ENCODE assay signal across 31 cellular contexts in genomic region chr20:2757969-2758368, GRCh38. TPM values are rescaled to one million over a fixed set of nuclear protein-coding genes. Genes with fewer than 3 reads are reported as not detected.
"Had no signal": no experiment of that assay in that cellular context is flagged by ENCODE, and none has a peak within 500 bp of the region (broad histone marks: within the 10 kb centered on the region; RNA-seq: fewer than 3 reads in every experiment).

No MANE protein-coding gene starts in this region.

- H3K9me3 ChIP-seq: gastrocnemius medialis, mucosa of descending colon, neutrophil, right lobe of liver, suprapubic skin, transverse colon, upper lobe of right lung, uterus had no signal

- H3K27ac ChIP-seq: dorsolateral prefrontal cortex, gastrocnemius medialis, neutrophil, parathyroid adenoma, right lobe of liver, suprapubic skin, transverse colon, upper lobe of right lung, uterus had no signal

- FAIRE-seq: kidney had no signal

- H3K4me1 ChIP-seq: parathyroid adenoma had no signal

- H3K27me3 ChIP-seq: right lobe of liver, upper lobe of right lung, uterus had no signal

- H2AFZ ChIP-seq: parathyroid adenoma had no signal

- H3K79me2 ChIP-seq: parathyroid adenoma had no signal

- H3K4me3 ChIP-seq: dorsolateral prefrontal cortex, gastrocnemius medialis, lung, mucosa of descending colon, right lobe of liver, smooth muscle cell, suprapubic skin, transverse colon, upper lobe of right lung, uterus had no signal

- H3K9ac ChIP-seq: parathyroid adenoma had no signal

- ATAC-seq: gastrocnemius medialis; left lobe of liver; mucosa of descending colon; natural killer cell treated with Interleukin-12 subunit alpha and Interleukin-12 subunit beta and Interleukin-15 and Interleukin-18, amount 100 ng/mL, for 72 hours; right lobe of liver; stimulated activated naive CD8-positive, alpha-beta T cell treated with anti-CD3 and anti-CD28 coated beads, Interleukin-15, amount 100 ng/mL, for 72 hours; upper lobe of right lung had no signal

- H3K36me3 ChIP-seq: gastrocnemius medialis, neutrophil, right lobe of liver, suprapubic skin, transverse colon, upper lobe of right lung, uterus had no signal

- DNase-seq: dorsolateral prefrontal cortex; effector CD4-positive, alpha-beta T cell; foreskin fibroblast; gastrocnemius medialis; kidney; mesenchymal stem cell; mucosa of descending colon; naive B cell; stimulated activated CD4-positive, alpha-beta T cell treated with anti-CD3 and anti-CD28 coated beads, Interleukin-12 subunit alpha, Interleukin-12 subunit beta, amount 100 ng/mL, for 4 hours; stimulated activated CD4-positive, alpha-beta T cell treated with anti-CD3 and anti-CD28 coated beads, Interleukin-1b, Interleukin-23, amount 100 ng/mL, for 48 hours; stimulated activated CD4-positive, alpha-beta T cell treated with anti-CD3 and anti-CD28 coated beads, Interleukin-4, amount 100 ng/mL, for 1 hour; stimulated activated naive CD4-positive, alpha-beta T cell; stimulated activated naive CD8-positive, alpha-beta T cell treated with anti-CD3 and anti-CD28 coated beads, Interleukin-15, amount 100 ng/mL, for 72 hours; transverse colon; upper lobe of right lung; uterus had no signal

- H3K4me2 ChIP-seq: smooth muscle cell had no signal

RNA-seq across cellular contexts. Expression of gene CPXM1, which starts 42.5 kb away (rescaled TPM):
- total RNA-seq: left lobe of liver had no signal

RNA-seq across cellular contexts. Expression of gene C20orf141, which starts 56.8 kb away (rescaled TPM):
- total RNA-seq: dorsolateral prefrontal cortex; gastrocnemius medialis; glomerular endothelial cell; kidney; left lobe of liver; liver; lung; mesothelial cell of epicardium; mucosa of descending colon; natural killer cell treated with Interleukin-12 subunit alpha and Interleukin-12 subunit beta and Interleukin-15 and Interleukin-18, amount 100 ng/mL, for 72 hours; neural crest cell; progenitor cell of endocrine pancreas; right lobe of liver; smooth muscle cell; suprapubic skin; transverse colon; upper lobe of right lung; uterus had no signal
- polyA plus RNA-seq: esophagus, liver, lung, smooth muscle cell had no signal

RNA-seq across cellular contexts. Expression of gene TMEM239, which starts 58.2 kb away (rescaled TPM):
- total RNA-seq: dorsolateral prefrontal cortex; gastrocnemius medialis; glomerular endothelial cell; kidney; left lobe of liver; liver; lung; mesothelial cell of epicardium; mucosa of descending colon; natural killer cell treated with Interleukin-12 subunit alpha and Interleukin-12 subunit beta and Interleukin-15 and Interleukin-18, amount 100 ng/mL, for 72 hours; neural crest cell; omental fat pad; progenitor cell of endocrine pancreas; right lobe of liver; smooth muscle cell; transverse colon; upper lobe of right lung; uterus had no signal
- polyA plus RNA-seq: esophagus, liver, lung, smooth muscle cell had no signal
